Comparison of ENCODE assay signal across 8 cellular contexts in the genomic region with DNA sequence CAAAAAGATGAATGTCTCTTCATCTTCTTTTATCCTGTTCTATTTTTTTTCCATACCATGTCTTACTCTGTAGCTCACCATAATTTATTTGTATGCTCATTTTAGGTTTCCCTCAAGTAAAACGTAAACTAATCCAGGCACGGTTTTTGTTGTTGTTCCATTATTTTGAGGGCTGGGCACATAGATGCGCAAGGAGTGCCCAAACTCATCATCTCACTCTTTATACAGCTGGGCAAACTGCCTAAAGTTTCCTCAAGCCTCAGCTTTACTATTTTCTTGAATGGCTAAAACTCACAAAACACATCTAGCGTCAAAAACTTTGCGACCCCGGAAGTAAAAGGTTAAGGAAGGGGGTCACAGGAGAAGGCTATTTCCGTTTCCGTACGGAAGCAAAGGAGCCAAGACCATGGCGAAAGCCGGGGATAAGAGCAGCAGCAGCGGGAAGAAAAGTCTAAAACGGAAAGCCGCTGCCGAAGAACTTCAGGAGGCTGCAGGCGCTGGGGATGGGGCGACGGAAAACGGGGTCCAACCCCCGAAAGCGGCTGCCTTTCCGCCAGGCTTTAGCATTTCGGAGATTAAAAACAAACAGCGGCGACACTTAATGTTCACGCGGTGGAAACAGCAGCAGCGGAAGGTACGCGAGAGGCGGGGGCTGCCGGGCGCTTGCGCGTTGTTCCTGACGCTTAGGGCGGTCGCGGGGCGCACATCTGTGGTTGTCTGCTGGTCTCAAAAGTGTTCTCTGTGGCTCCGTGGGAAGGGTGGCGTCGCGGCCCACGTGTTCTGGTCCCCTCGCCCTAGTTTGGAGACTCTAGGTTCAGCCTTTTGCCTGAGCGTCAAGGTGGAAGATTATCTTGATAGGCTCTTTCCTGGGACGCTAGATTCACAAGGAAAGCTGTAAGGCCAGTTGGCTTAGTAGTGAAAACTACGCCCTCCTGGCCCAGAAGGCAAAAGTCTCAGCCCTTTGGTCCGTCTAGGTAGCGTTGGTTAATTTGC. TPM values are rescaled to one million over a fixed set of nuclear protein-coding genes. Genes with fewer than 3 reads are reported as not detected.
DNase-seq lines count a peak whose midpoint lies in the region; ATAC-seq lines count a peak whose summit lies in the region.

TSS of gene RPF1 (plus strand) at position 391 of the 993 bp plus-strand sequence. CDS start at position 407, 16 bp downstream.

- peak; percentile 90 for DNase-seq in DMS114 treated with DMSO at 0.1 percent for 48 hours (lab: John Stamatoyannopoulos, UW; ENCODE audit: unreplicated experiment)
- DNase-seq in HuH-7.5 (ENCODE audit: low spot score): peak; percentile 25
- DNase-seq in OCI-M1 (lab: John Stamatoyannopoulos, UW): peak; percentile 88
- peak; percentile 81 for DNase-seq in activated T-cell treated with anti-CD3 and anti-CD28 coated beads, Interleukin-2, amount 50 U/mL, for 1 hour
- peak; percentile 83 for DNase-seq in stimulated activated CD8-positive, alpha-beta memory T cell treated with anti-CD3 and anti-CD28 coated beads, Interleukin-4, amount 100 ng/mL, for 48 hours

- ATAC-seq in GM21526 (IDR thresholded peaks at IDR 0.05; ENCODE audit: low FRiP score, unreplicated experiment): peak; percentile 94

- peak within 1 kb of the TSS; percentile 83 to 99 for H3K4me3 ChIP-seq in esophagus (ENCODE audit: low read depth in 1 of 2, low read length in 2 of 2)
- H3K4me3 ChIP-seq in mucosa of stomach (ENCODE audit: low read length): peak within 1 kb of the TSS; percentile 53

- WGBS in esophagus, 2 donors: 3 to 4% methylated on average over 51 of the region's 51 CpGs

- peak within 1 kb of the TSS; percentile 71 for H3K9ac ChIP-seq in mucosa of stomach (ENCODE audit: low read length)

- H3K9me3 ChIP-seq in esophagus (ENCODE audit: control insufficient read depth in 2 of 2, insufficient read depth in 1 of 2, low read depth in 1 of 2, low read length in 1 of 2) (no peaks in the 10 kb centered on the region), mucosa of stomach (ENCODE audit: control insufficient read depth, low read length) (no peaks in the 10 kb centered on the region)

- H3K27ac ChIP-seq in esophagus (ENCODE audit: low read depth in 2 of 2, low read length in 1 of 2): peak within 1 kb of the TSS; percentile 97 to 98

- H3K27me3 ChIP-seq in esophagus (ENCODE audit: control insufficient read depth in 1 of 2, insufficient read depth in 2 of 2, low read length in 2 of 2): peaks cover 0 to 3% of the 10 kb centered on the region in 2 donors
- H3K27me3 ChIP-seq in mucosa of stomach (ENCODE audit: control insufficient read depth, insufficient read depth, low read length): peaks cover 8% of the 10 kb centered on the region

- H3K4me1 ChIP-seq in esophagus (ENCODE audit: control insufficient read depth in 2 of 2, insufficient read depth in 2 of 2, low read length in 1 of 2) (no peaks in the 10 kb centered on the region), mucosa of stomach (ENCODE audit: control insufficient read depth, insufficient read depth, low read length) (peaks cover 8% of the 10 kb centered on the region)

- H3K36me3 ChIP-seq in esophagus (ENCODE audit: control insufficient read depth in 2 of 2, insufficient read depth in 2 of 2, low read length in 1 of 2) (peaks cover 0 to 3% of the 10 kb centered on the region in 2 donors), mucosa of stomach (ENCODE audit: control insufficient read depth, insufficient read depth, low read length) (peaks cover 6% of the 10 kb centered on the region)

RNA-seq across cellular contexts. Expression of gene RPF1, which starts in this region (rescaled TPM):
- 10 to 100 TPM; 10.1 to 27.5 TPM for polyA plus RNA-seq in esophagus

Comparison
In these comparisons a context has a peak if more than half of its experiments do, and no peak if none do; other contexts are left out.
1. Peak in every context shown above with its lines: DNase-seq, ATAC-seq, H3K4me3 ChIP-seq and H3K27ac ChIP-seq.
2. DNase-seq: peak in every context shown above with its lines; median percentile 90 in DMS114 treated with DMSO at 0.1 percent for 48 hours; 88 in OCI-M1; 83 in stimulated activated CD8-positive, alpha-beta memory T cell treated with anti-CD3 and anti-CD28 coated beads, Interleukin-4, amount 100 ng/mL, for 48 hours; 81 in activated T-cell treated with anti-CD3 and anti-CD28 coated beads, Interleukin-2, amount 50 U/mL, for 1 hour; 25 in HuH-7.5.